In the genomic region with DNA sequence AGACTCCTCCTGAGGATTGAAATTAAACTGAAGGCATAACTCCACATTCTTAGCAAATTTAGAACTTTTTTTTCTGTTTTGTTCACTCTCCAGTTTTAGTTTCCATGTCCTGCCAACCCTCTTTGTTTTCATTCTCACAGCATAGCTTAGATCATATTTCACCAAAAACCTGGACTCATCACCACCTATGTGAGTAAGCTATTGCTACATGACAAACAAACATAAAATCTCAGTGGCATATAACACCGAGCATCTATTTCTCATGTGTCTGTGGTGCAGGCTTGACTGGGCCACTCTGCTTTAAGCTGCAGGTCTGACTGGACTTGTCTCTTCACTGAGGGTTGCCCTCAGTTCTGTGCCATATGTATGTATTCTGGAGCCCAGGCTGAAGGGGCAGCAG, we compare ENCODE assay signal across 19 cellular contexts.
DNase-seq lines count a peak whose midpoint lies in the region; FAIRE-seq and TF ChIP-seq lines count a peak whose summit lies in the region.
"Had no signal": no experiment of that assay in that cellular context is flagged by ENCODE, and none has a peak within 500 bp of the region (broad histone marks: within the 10 kb centered on the region; RNA-seq: fewer than 3 reads in every experiment).

No MANE protein-coding gene starts in this region.

- no peak overlapping the region for H3K27ac ChIP-seq in prostate gland
- H3K27ac ChIP-seq: HL-60, Peyer's patch had no signal

- H3K27ac Mint-ChIP-seq in mesothelial cell of epicardium, result peak overlapping the region; percentile 43
- H3K27ac Mint-ChIP-seq: B cell; CD4-positive, alpha-beta T cell had no signal

- peak; percentile 2 for TF ChIP-seq CTCF in choroid plexus epithelial cell (conservative IDR thresholded peaks at IDR 0.05; ENCODE audit: low read depth, low read length)
- TF ChIP-seq CTCF in mesothelial cell of epicardium (IDR thresholded peaks at IDR 0.05; ENCODE audit: unreplicated experiment), result no peak
- TF ChIP-seq CTCF in prostate gland (IDR thresholded peaks at IDR 0.05), result no peak

- H3K27me3 ChIP-seq in prostate gland (replicated peaks; ENCODE audit: insufficient read depth), result no peaks in the 10 kb centered on the region
- H3K27me3 ChIP-seq: MG63, Peyer's patch had no signal

- no peak for FAIRE-seq in GM19239 (lab: Jason Lieb, UNC)

- peaks cover 21% of the 10 kb centered on the region for H3K9me3 Mint-ChIP-seq in mesothelial cell of epicardium

- no peaks in the 10 kb centered on the region for H3K9me3 ChIP-seq in prostate gland
- H3K9me3 ChIP-seq: MG63 had no signal

- peak; percentile 27 for DNase-seq in AG20443 (ENCODE audit: low spot score)
- DNase-seq in LHCN-M2 (ENCODE audit: low read depth), result peak; percentile 39
- DNase-seq in choroid plexus epithelial cell (ENCODE audit: low read depth), result peak; percentile 34
- DNase-seq in mesothelial cell of epicardium (ENCODE audit: low spot score in 2 of 2, unreplicated experiment in 2 of 2), result no peak
- DNase-seq in GM19239 (ENCODE audit: insufficient read length, low spot score), result no peak
- no peak for DNase-seq in pons (ENCODE audit: low spot score)
- DNase-seq in iPS-NIHi11 (ENCODE audit: low spot score), result no peak
- no peak for DNase-seq in prostate gland (ENCODE audit: low spot score)
- DNase-seq: Calu3; CD4-positive, alpha-beta T cell; KBM-7; MG63; NCI-H1105; NCI-H1694 treated with DMSO at 0.1 percent for 48 hours; NCI-H82; Peyer's patch; SHP77 treated with DMSO at 0.1 percent for 48 hours had no signal

- no peaks in the 10 kb centered on the region for H3K36me3 ChIP-seq in prostate gland
- H3K36me3 ChIP-seq: MG63, Peyer's patch had no signal

- H3K4me3 Mint-ChIP-seq in mesothelial cell of epicardium, result no peak overlapping the region
- H3K4me3 Mint-ChIP-seq: B cell; CD4-positive, alpha-beta T cell had no signal

- no peaks in the 10 kb centered on the region for H3K4me1 ChIP-seq in prostate gland (replicated peaks)
- H3K4me1 ChIP-seq: Peyer's patch had no signal

- intact Hi-C loops in prostate gland (cut with DNase I), result no loop called here

- 55% methylated on average over 1 of the region's 1 CpG for WGBS in prostate gland

- H3K36me3 Mint-ChIP-seq in mesothelial cell of epicardium, result no peaks in the 10 kb centered on the region

- no peaks in the 10 kb centered on the region for H3K27me3 Mint-ChIP-seq in mesothelial cell of epicardium (ENCODE audit: low read depth)
- H3K27me3 Mint-ChIP-seq: B cell; CD4-positive, alpha-beta T cell had no signal

- no peak for TF ChIP-seq POLR2A in prostate gland (IDR thresholded peaks at IDR 0.05)

- peaks cover 15% of the 10 kb centered on the region for H3K4me1 Mint-ChIP-seq in mesothelial cell of epicardium
- H3K4me1 Mint-ChIP-seq: B cell had no signal

- H3K4me3 ChIP-seq in choroid plexus epithelial cell (ENCODE audit: low read depth, low read length) (no peak overlapping the region), prostate gland (no peak overlapping the region)
- H3K4me3 ChIP-seq: MG63, Peyer's patch had no signal

Comparison
In these comparisons a context has a peak if more than half of its experiments do, and no peak if none do; other contexts are left out.
1. DNase-seq: peak in AG20443 (single experiment), LHCN-M2 (single experiment) and choroid plexus epithelial cell (single experiment); none in mesothelial cell of epicardium (0 of 2), GM19239 (single experiment), pons (single experiment), iPS-NIHi11 (single experiment) and prostate gland (single experiment).